14 cellular contexts compared by ENCODE assay signal in the genomic region with DNA sequence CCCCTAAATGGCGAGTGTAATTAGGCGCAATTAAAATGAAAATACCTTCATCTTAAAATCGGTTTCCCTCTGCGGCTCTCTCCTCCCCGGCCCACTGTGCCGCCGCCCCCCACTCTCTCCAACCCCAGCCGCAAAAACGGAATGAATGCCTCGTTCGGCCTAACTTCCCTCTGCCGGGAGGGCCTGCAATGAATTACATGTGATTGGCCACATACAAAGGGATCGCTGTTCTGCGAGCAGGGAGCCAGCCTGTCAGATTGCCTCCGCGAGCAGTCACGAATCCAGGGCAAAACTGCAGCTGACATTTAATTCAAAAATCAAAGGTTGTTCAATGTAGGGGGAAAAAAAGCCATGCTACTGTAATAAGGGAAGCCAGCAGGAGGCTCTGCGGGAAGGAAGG.
DNase-seq lines count a peak whose midpoint lies in the region; ATAC-seq and TF ChIP-seq lines count a peak whose summit lies in the region.
"Had no signal": no experiment of that assay in that cellular context is flagged by ENCODE, and none has a peak within 500 bp of the region (broad histone marks: within the 10 kb centered on the region; RNA-seq: fewer than 3 reads in every experiment).

No MANE protein-coding gene starts in this region.

- H3K79me2 ChIP-seq in mesendoderm (ENCODE audit: control insufficient read depth, insufficient read depth, low read length), result no peaks in the 10 kb centered on the region

- H3K36me3 ChIP-seq in mesendoderm (ENCODE audit: control insufficient read depth, insufficient read depth, low read length), result peaks cover 2% of the 10 kb centered on the region

- no peak overlapping the region for H3K4me3 ChIP-seq in mesendoderm (ENCODE audit: low read length)
- H3K4me3 ChIP-seq: A549 had no signal

- no peak overlapping the region for H4K5ac ChIP-seq in mesendoderm (ENCODE audit: low read length)

- no peak overlapping the region for H2BK15ac ChIP-seq in mesendoderm (replicated peaks; ENCODE audit: low read depth)

- H3K27me3 ChIP-seq in mesendoderm (ENCODE audit: insufficient read depth, low read length, poor library complexity), result no peaks in the 10 kb centered on the region
- H3K27me3 ChIP-seq: tibial artery had no signal

- peaks cover 12% of the 10 kb centered on the region for H3K4me1 ChIP-seq in mesendoderm (ENCODE audit: control insufficient read depth, low read depth, low read length)
- H3K4me1 ChIP-seq: A549 had no signal

- peak; percentile 44 for TF ChIP-seq CTCF in chondrocyte (IDR thresholded peaks at IDR 0.05)

- H2AK5ac ChIP-seq in mesendoderm (ENCODE audit: low read length), result no peak overlapping the region

- H3K27ac ChIP-seq in mesendoderm (ENCODE audit: low read depth, low read length), result no peak overlapping the region
- H3K27ac ChIP-seq in substantia nigra (ENCODE audit: low read depth, low read length, poor library complexity, severe bottlenecking), result peak overlapping the region; percentile 46
- H3K27ac ChIP-seq: A549 had no signal

- H3K9me3 Mint-ChIP-seq in chondrocyte (ENCODE audit: low read depth), result no peaks in the 10 kb centered on the region
- H3K9me3 Mint-ChIP-seq: activated T-cell treated with anti-CD3 and anti-CD28 coated beads, Interleukin-2, amount 50 U/mL, for 4 hours had no signal

- peak overlapping the region; percentile 42 for H3K4me2 ChIP-seq in mesendoderm (ENCODE audit: low read length)
- H3K4me2 ChIP-seq: A549 had no signal

- H2BK5ac ChIP-seq in mesendoderm (ENCODE audit: low read length), result no peak overlapping the region

- peak overlapping the region; percentile 71 for H3K56ac ChIP-seq in mesendoderm (ENCODE audit: low read length)

- no peak overlapping the region for H4K8ac ChIP-seq in mesendoderm (ENCODE audit: low read depth, low read length)

- peaks cover 51% of the 10 kb centered on the region for H3K4me1 Mint-ChIP-seq in chondrocyte (ENCODE audit: low read depth)

- H3K4ac ChIP-seq in mesendoderm (ENCODE audit: low read depth, low read length), result no peak overlapping the region

- peak; percentile 39 for DNase-seq in activated effector memory CD4-positive, alpha-beta T cell treated with anti-CD3 and anti-CD28 coated beads, Interleukin-2, amount 50 U/mL, for 16 hours
- DNase-seq in activated effector memory CD4-positive, alpha-beta T cell treated with Interleukin-2 at 50 U/mL for 16 hours, result no peak
- DNase-seq in chondrocyte (ENCODE audit: low spot score) (peak; percentile 30), mesendoderm (peak; percentile 70), substantia nigra (lab: John Stamatoyannopoulos, UW) (peak in 44 of 49 donors; percentile 20 to 84 (median 58)), RKO (ENCODE audit: low spot score) (no peak), NCI-H748 (lab: John Stamatoyannopoulos, UW; ENCODE audit: unreplicated experiment) (no peak)
- DNase-seq: activated T-cell treated with anti-CD3 and anti-CD28 coated beads, Interleukin-2, amount 50 U/mL, for 4 hours; GF-D8; KG1; NCI-H524 treated with DMSO at 0.1 percent for 48 hours had no signal

- H3K4me3 Mint-ChIP-seq in chondrocyte (ENCODE audit: unreplicated experiment), result no peak overlapping the region
- H3K4me3 Mint-ChIP-seq: activated T-cell treated with anti-CD3 and anti-CD28 coated beads, Interleukin-2, amount 50 U/mL, for 4 hours had no signal

- no peak for ATAC-seq in GM19455 (IDR thresholded peaks at IDR 0.05; ENCODE audit: unreplicated experiment)
- ATAC-seq: A549; activated T-cell treated with anti-CD3 and anti-CD28 coated beads, Interleukin-2, amount 50 U/mL, for 4 hours had no signal

- no peak overlapping the region for H2BK120ac ChIP-seq in mesendoderm (ENCODE audit: low read depth, low read length)

- no peak overlapping the region for H3K18ac ChIP-seq in mesendoderm (ENCODE audit: low read length)

- peaks cover 2% of the 10 kb centered on the region for H3K79me1 ChIP-seq in mesendoderm (ENCODE audit: low read length)

- H3K23ac ChIP-seq in mesendoderm (ENCODE audit: low read length), result no peak overlapping the region

- H3K27me3 Mint-ChIP-seq in chondrocyte (ENCODE audit: low read depth), result no peaks in the 10 kb centered on the region

- peak overlapping the region; percentile 44 for H3K9ac ChIP-seq in mesendoderm (ENCODE audit: low read length)

- peak overlapping the region; percentile 96 for H3K27ac Mint-ChIP-seq in chondrocyte (ENCODE audit: unreplicated experiment)

- no CpG with 5 or more reads among the region's 18 CpGs for WGBS in mesendoderm (ENCODE audit: extremely low coverage, insufficient coverage, low lambda C conversion rate)

- H3K36me3 Mint-ChIP-seq in chondrocyte (ENCODE audit: low read depth), result peaks cover 13% of the 10 kb centered on the region

Comparison
In these comparisons a context has a peak if more than half of its experiments do, and no peak if none do; other contexts are left out.
1. DNase-seq: peak in activated effector memory CD4-positive, alpha-beta T cell treated with anti-CD3 and anti-CD28 coated beads, Interleukin-2, amount 50 U/mL, for 16 hours (single experiment), chondrocyte (single experiment), mesendoderm (single experiment) and substantia nigra (44 of 49); none in activated effector memory CD4-positive, alpha-beta T cell treated with Interleukin-2 at 50 U/mL for 16 hours (single experiment), RKO (single experiment) and NCI-H748 (single experiment).